Comparison of ENCODE assay signal across 1 cellular context in genomic region chr12:28173440-28173839, GRCh38.
TF ChIP-seq lines count a peak whose summit lies in the region.

No MANE protein-coding gene starts in this region.

TF ChIP-seq in GM12878, 131 proteins besides CTCF, POLR2A, EP300 and RAD21 (continued from another document):
- TF ChIP-seq E2F8 (IDR thresholded peaks at IDR 0.05; ENCODE audit: low read depth, partially characterized antibody) = no peak
- TF ChIP-seq ZNF384 (IDR thresholded peaks at IDR 0.05; ENCODE audit: borderline replicate concordance, low read depth, low read length) = no peak
- no peak for TF ChIP-seq RAD51 (IDR thresholded peaks at IDR 0.05)
- no peak for TF ChIP-seq RBBP5 (conservative IDR thresholded peaks at IDR 0.05)
- no peak for TF ChIP-seq DPF2 (IDR thresholded peaks at IDR 0.05)
